22 cellular contexts compared by ENCODE assay signal in the genomic region with DNA sequence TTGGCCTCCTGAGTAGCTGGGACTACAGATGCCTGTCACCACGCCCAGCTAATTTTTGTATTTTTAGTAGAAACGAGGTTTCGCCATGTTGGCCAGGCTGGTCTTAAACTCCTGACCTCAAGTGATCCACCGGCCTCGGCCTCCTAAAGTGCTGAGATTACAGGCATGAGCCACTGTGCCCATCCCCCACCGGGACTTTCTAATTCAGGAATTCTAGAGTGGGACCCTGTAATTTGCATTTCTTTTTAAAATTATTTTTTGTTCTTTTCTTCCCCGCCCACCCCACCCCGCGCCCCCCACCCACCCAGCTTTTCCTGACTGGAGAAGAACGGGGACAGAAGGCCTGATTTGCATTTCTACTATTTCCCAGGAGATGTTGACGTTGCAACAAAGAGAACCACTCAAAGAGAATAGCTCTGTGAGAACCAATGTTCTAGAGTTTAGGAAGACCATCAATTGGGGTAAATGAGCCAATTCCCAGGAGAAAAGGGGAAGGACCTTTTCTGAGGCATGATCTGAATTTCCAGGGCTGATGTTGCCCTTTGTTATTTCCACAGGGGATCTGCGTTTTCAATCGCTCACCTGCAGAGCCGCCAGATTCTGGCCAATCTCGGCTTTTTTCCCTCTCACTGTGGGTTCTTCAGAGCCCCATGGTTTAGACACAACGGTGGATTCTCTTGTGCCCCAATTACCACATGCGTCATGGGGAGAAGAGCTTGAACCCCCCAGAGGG. TPM values are rescaled to one million over a fixed set of nuclear protein-coding genes. Genes with fewer than 3 reads are reported as not detected.
DNase-seq lines count a peak whose midpoint lies in the region; ATAC-seq and TF ChIP-seq lines count a peak whose summit lies in the region.
"Had no signal": no experiment of that assay in that cellular context is flagged by ENCODE, and none has a peak within 500 bp of the region (broad histone marks: within the 10 kb centered on the region; RNA-seq: fewer than 3 reads in every experiment).

No MANE protein-coding gene starts in this region.

- no peak for TF ChIP-seq CTCF in neural progenitor cell (IDR thresholded peaks at IDR 0.05)
- no peak for TF ChIP-seq CTCF in right lobe of liver (IDR thresholded peaks at IDR 0.05)

- peaks cover 16% of the 10 kb centered on the region for H3K4me1 Mint-ChIP-seq in neural progenitor cell
- H3K4me1 Mint-ChIP-seq: B cell had no signal

- H3K27ac ChIP-seq in neural progenitor cell (no peak overlapping the region), right lobe of liver (no peak overlapping the region)
- H3K27ac ChIP-seq: HL-60, KMS-11 had no signal

- H4K20me1 ChIP-seq in neural progenitor cell (ENCODE audit: low read depth) = no peaks in the 10 kb centered on the region

- ATAC-seq in right lobe of liver = no peak
- ATAC-seq: HCT116, SK-N-SH treated with all-trans-retinoic acid at 6 μM for 48 hours had no signal

- no peak overlapping the region for H3K4me2 ChIP-seq in neural progenitor cell
- H3K4me2 ChIP-seq: KMS-11 had no signal

- no peak for TF ChIP-seq POLR2A in right lobe of liver (IDR thresholded peaks at IDR 0.05)

- H3K27me3 ChIP-seq in H7 (ENCODE audit: control insufficient read depth, insufficient read depth, low read length) = no peaks in the 10 kb centered on the region
- H3K27me3 ChIP-seq in neural progenitor cell = no peaks in the 10 kb centered on the region
- H3K27me3 ChIP-seq in right lobe of liver = no peaks in the 10 kb centered on the region

- H3K4me1 ChIP-seq in neural progenitor cell (no peaks in the 10 kb centered on the region), right lobe of liver (no peaks in the 10 kb centered on the region)

- H3K36me3 Mint-ChIP-seq in neural progenitor cell = no peaks in the 10 kb centered on the region

- DNase-seq in H7 = peak; percentile 46
- DNase-seq in NCI-H345 (lab: John Stamatoyannopoulos, UW) = peak; percentile 39
- DNase-seq in iPS DF 19.7 (ENCODE audit: low read depth, low spot score) = peak; percentile 56
- peak; percentile 17 for DNase-seq in neural progenitor cell (ENCODE audit: low spot score)
- no peak for DNase-seq in NCI-H1694 (lab: John Stamatoyannopoulos, UW)
- DNase-seq in right lobe of liver = no peak
- DNase-seq in activated CD4-positive, CD25-positive, alpha-beta regulatory T cell (lab: John Stamatoyannopoulos, UW) = no peak
- DNase-seq: DMS53, EL, IMR-90, NCI-H1105, NCI-H146, NCI-H2029 treated with DMSO at 0.1 percent for 48 hours, NCI-H2171, NCI-H446 treated with DMSO at 0.1 percent for 48 hours, NCI-H526 treated with DMSO at 0.1 percent for 48 hours had no signal

- peaks cover 10% of the 10 kb centered on the region for H3K27me3 Mint-ChIP-seq in neural progenitor cell (ENCODE audit: insufficient read depth, low read depth)
- H3K27me3 Mint-ChIP-seq: B cell had no signal

- H3K9me3 ChIP-seq in neural progenitor cell (ENCODE audit: low read depth) (no peaks in the 10 kb centered on the region), right lobe of liver (no peaks in the 10 kb centered on the region)

- peaks cover 12% of the 10 kb centered on the region for H3F3A ChIP-seq in neural progenitor cell (ENCODE audit: low read depth)

- intact Hi-C loops in right lobe of liver (cut with DNase I) = no loop called here

- WGBS in right lobe of liver (ENCODE audit: insufficient coverage, low coverage, low lambda C conversion rate, missing lambda C conversion rate) = 68% methylated on average over 13 of the region's 17 CpGs

- H3K36me3 ChIP-seq in H7 (replicated peaks; ENCODE audit: control insufficient read depth, insufficient read depth, low read length) (no peaks in the 10 kb centered on the region), neural progenitor cell (no peaks in the 10 kb centered on the region), right lobe of liver (no peaks in the 10 kb centered on the region)

- H3K4me3 Mint-ChIP-seq in neural progenitor cell = no peak overlapping the region
- H3K4me3 Mint-ChIP-seq: B cell had no signal

- H2AFZ ChIP-seq in neural progenitor cell (replicated peaks) = no peak overlapping the region

- no peak overlapping the region for H3K4me3 ChIP-seq in H7 (ENCODE audit: insufficient read depth, low read depth, low read length)
- no peak overlapping the region for H3K4me3 ChIP-seq in neural progenitor cell
- H3K4me3 ChIP-seq in right lobe of liver = no peak overlapping the region

- peak overlapping the region; percentile 89 for H3K27ac Mint-ChIP-seq in neural progenitor cell
- H3K27ac Mint-ChIP-seq: B cell had no signal

- no peaks in the 10 kb centered on the region for H3K9me3 Mint-ChIP-seq in neural progenitor cell

- H3K79me2 ChIP-seq in neural progenitor cell (ENCODE audit: low read depth) = no peaks in the 10 kb centered on the region

- no peak overlapping the region for H3K9ac ChIP-seq in neural progenitor cell
- H3K9ac ChIP-seq: KMS-11 had no signal

RNA-seq across cellular contexts. Expression of a gene that starts 33.2 kb away (rescaled TPM):
- total RNA-seq in H7 (2014; rRNA removed; shearing (Covaris generic)) = 23.6 and 38.4 TPM in 2 replicates
- 0.60 and 1.1 TPM in 2 replicates for total RNA-seq in neural progenitor cell (ENCODE audit: low replicate concordance)
- total RNA-seq in right lobe of liver = not detected
- total RNA-seq: B cell, HT-29 had no signal

Comparison
In these comparisons a context has a peak if more than half of its experiments do, and no peak if none do; other contexts are left out.
1. DNase-seq: peak in H7 (single experiment), NCI-H345 (single experiment), iPS DF 19.7 (single experiment) and neural progenitor cell (single experiment); none in NCI-H1694 (single experiment), right lobe of liver (0 of 3) and activated CD4-positive, CD25-positive, alpha-beta regulatory T cell (0 of 4).
2. RNA of a gene that starts 33.2 kb away (total RNA-seq): 23.6 to 38.4 TPM in H7; 0.60 to 1.1 TPM in neural progenitor cell and not detected in right lobe of liver; every median in the first group is over 10 times any median in the second.